In the genomic region with DNA sequence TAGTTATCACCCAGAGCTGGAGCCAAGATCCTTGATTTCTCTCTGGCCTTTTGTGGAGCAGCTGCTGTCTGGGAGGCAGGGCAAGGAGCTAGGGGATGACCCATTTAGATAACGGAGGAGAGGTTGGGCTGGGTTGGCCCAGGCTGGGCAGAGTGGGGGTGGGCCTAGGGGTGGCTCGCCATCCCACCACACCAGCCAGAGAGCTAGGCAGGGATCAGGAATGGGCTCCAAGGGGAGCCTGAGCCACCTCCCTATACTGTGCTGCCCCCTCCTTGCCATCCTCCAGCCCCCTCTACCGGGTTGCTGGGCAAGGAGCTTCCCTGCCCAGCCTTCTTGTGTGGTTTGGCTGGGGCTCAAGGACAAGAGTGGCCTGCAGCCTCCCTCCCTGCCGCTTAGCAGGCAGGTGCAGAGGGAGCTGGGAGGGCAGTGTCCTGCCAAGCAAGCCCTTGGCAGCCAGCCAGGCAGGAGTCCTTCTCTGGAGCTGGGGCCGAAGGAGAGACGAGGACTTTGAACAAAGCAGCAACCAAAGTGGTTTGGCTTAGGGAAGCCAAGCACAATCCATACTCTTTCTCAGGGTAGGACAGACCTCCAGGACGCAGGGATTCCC, we compare ENCODE assay signal across 1 cellular context.
TF ChIP-seq lines count a peak whose summit lies in the region.

No MANE protein-coding gene starts in this region.

TF ChIP-seq in endothelial cell of umbilical vein, 7 proteins besides CTCF, POLR2A, EP300 and RAD21:
- TF ChIP-seq EZH2 (IDR thresholded peaks at IDR 0.05; ENCODE audit: borderline replicate concordance, low read depth, low read length, severe bottlenecking) = no peak
- no peak for TF ChIP-seq MYC (IDR thresholded peaks at IDR 0.05; ENCODE audit: low read depth, low read length)
- TF ChIP-seq GATA2 (IDR thresholded peaks at IDR 0.05; ENCODE audit: insufficient read depth, insufficient read length, low read depth, low read length) = no peak
- TF ChIP-seq FOS (IDR thresholded peaks at IDR 0.05; ENCODE audit: borderline replicate concordance, insufficient read depth, low read length) = no peak
- TF ChIP-seq POLR2AphosphoS5 (IDR thresholded peaks at IDR 0.05; ENCODE audit: insufficient read depth, low read depth, low read length) = no peak
- TF ChIP-seq, protein P1, sequence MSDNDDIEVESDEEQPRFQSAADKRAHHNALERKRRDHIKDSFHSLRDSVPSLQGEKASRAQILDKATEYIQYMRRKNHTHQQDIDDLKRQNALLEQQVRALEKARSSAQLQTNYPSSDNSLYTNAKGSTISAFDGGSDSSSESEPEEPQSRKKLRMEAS (IDR thresholded peaks at IDR 0.05; ENCODE audit: insufficient read depth, insufficient read length) = no peak
- TF ChIP-seq JUN (IDR thresholded peaks at IDR 0.05; ENCODE audit: borderline replicate concordance, insufficient read depth, insufficient read length, low read depth) = no peak
TF ChIP-seq in endothelial cell of umbilical vein: peak in this region for 0.
